ENCODE assay signal across 8 cellular contexts in the genomic region with DNA sequence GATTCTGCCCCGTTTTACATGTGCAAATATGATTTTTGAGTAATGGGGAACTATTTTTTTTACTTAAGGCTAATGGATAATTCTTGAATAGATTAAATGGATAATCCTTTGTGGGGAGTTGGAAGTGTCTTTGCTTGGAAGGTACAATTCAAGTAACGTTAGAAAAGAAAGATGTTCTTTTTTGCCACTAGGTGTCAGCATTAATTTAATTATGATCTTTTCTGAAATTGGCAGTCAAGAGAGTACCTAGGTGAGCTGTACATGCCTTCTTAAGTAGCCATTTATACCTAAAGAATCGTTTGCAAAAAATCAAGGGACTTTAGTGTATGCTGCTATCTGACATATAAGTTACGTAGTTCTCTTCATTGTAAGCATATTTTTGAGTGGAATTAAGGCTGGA. TPM values are rescaled to one million over a fixed set of nuclear protein-coding genes. Genes with fewer than 3 reads are reported as not detected.
DNase-seq lines count a peak whose midpoint lies in the region; ATAC-seq, FAIRE-seq and TF ChIP-seq lines count a peak whose summit lies in the region.

No MANE protein-coding gene starts in this region.

- WGBS in A549 (ENCODE audit: missing lambda C conversion rate) = 1% methylated on average over 4 of the region's 4 CpGs

- peak overlapping the region; percentile 90 for H3K4me2 ChIP-seq in A549

- no peak for TF ChIP-seq EP300 in A549 (IDR thresholded peaks at IDR 0.05)

- CTCF ChIA-PET in A549 (lab: Yijun Ruan, JAX) (interaction anchor here (0.8 to 4.4 kb wide), 15 partner anchors 10 to 807 kb away, joined by 3 to 38 read pairs (median 4); a partner anchor contains a TSS), GM10248 (lab: Yijun Ruan, JAX) (interaction anchor here (0.6 to 5.6 kb wide), 24 partner anchors 8 to 806 kb away, joined by 3 to 63 read pairs (median 4); a partner anchor contains a TSS)

- H3K27ac ChIP-seq in A549 = no peak overlapping the region

- peak; percentile 28 for FAIRE-seq in A549 (lab: Jason Lieb, UNC)

- H3K4me3 ChIP-seq in A549 = no peak overlapping the region

- DNase-seq in A549 (ENCODE audit: low read depth in 1 of 2, low spot score in 1 of 2) = peak; percentile 44 to 72
- DNase-seq in GM10248 (ENCODE audit: extremely low spot score) = peak; percentile 50
- DNase-seq in NCI-H748 treated with DMSO at 0.1 percent for 48 hours (lab: John Stamatoyannopoulos, UW) = peak; percentile 56
- peak; percentile 60 for DNase-seq in astrocyte of the hippocampus (ENCODE audit: low read depth, low spot score)
- DNase-seq in iris pigment epithelial cell (ENCODE audit: low read depth) = peak; percentile 69
- DNase-seq in superior temporal gyrus (ENCODE audit: extremely low spot score) = peak; percentile 83
- no peak for DNase-seq in activated CD4-positive, alpha-beta T cell treated with anti-CD3 and anti-CD28 coated beads for 1 hour

- no peaks in the 10 kb centered on the region for H3K9me3 ChIP-seq in A549

- H3K4me1 ChIP-seq in A549 = peaks cover 14% of the 10 kb centered on the region; the same call in 2 of the 3 replicates

- peak in 1 of 2 experiments; percentile 47; a peak in 3 of 6 replicates for ATAC-seq in A549
- peak; percentile 37 for ATAC-seq in HG03571 (IDR thresholded peaks at IDR 0.05; ENCODE audit: unreplicated experiment)

- POLR2A ChIA-PET in A549 (lab: Yijun Ruan, JAX) (no interaction called here), GM10248 (lab: Yijun Ruan, JAX) (no interaction called here)

- peak; percentile 68 to 72 for TF ChIP-seq RAD21 in A549 (conservative IDR thresholded peaks at IDR 0.05 in 1 of 2, IDR thresholded peaks at IDR 0.05 in 1 of 2)

- peak; percentile 73 for TF ChIP-seq CTCF in A549 (IDR thresholded peaks at IDR 0.05)
- TF ChIP-seq CTCF in GM10248 (IDR thresholded peaks at IDR 0.05; ENCODE audit: control extremely low read depth, extremely low read depth, low read depth, missing control alignments) = peak; percentile 30

- TF ChIP-seq POLR2A in A549 (IDR thresholded peaks at IDR 0.05; ENCODE audit: low read length) = no peak

TF ChIP-seq in A549, 52 proteins besides CTCF, POLR2A, EP300 and RAD21:
- TF ChIP-seq KDM1A (IDR thresholded peaks at IDR 0.05; ENCODE audit: low read depth) (no peak), HOXB13 (CRISPR knock-in tag; IDR thresholded peaks at IDR 0.05; ENCODE audit: low read depth) (no peak), SMC3 (IDR thresholded peaks at IDR 0.05) (peak; percentile 56), ESRRA (IDR thresholded peaks at IDR 0.05; ENCODE audit: borderline replicate concordance, low read length) (no peak)
- TF ChIP-seq, protein P1, sequence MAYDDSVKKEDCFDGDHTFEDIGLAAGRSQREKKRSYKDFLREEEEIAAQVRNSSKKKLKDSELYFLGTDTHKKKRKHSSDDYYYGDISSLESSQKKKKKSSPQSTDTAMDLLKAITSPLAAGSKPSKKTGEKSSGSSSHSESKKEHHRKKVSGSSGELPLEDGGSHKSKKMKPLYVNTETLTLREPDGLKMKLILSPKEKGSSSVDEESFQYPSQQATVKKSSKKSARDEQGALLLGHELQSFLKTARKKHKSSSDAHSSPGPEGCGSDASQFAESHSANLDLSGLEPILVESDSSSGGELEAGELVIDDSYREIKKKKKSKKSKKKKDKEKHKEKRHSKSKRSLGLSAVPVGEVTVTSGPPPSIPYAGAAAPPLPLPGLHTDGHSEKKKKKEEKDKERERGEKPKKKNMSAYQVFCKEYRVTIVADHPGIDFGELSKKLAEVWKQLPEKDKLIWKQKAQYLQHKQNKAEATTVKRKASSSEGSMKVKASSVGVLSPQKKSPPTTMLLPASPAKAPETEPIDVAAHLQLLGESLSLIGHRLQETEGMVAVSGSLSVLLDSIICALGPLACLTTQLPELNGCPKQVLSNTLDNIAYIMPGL (CRISPR knock-in tag; IDR thresholded peaks at IDR 0.05; ENCODE audit: borderline replicate concordance) = no peak

RNA-seq across cellular contexts. Expression of a gene that starts 2.2 kb away (rescaled TPM):
- 25.6 and 31.5 TPM in 2 replicates for polyA plus RNA-seq in A549 (2011; rRNA removed)
- polyA plus RNA-seq in A549 (2012; cell fraction: cytosol; rRNA removed) = 8.2 and 11.1 TPM in 2 replicates
- polyA plus RNA-seq in A549 (2012; cell fraction: nucleus; rRNA removed) = 6.1 and 6.8 TPM in 2 replicates
- polyA plus RNA-seq in A549 (2017; fragmentation: RNase III; extraction: RNeasy Plus Mini Kit Qiagen cat#74134 plus additional on column Dnase treatment) = 18.8 to 20.7 TPM (median 19.1 TPM) in 3 replicates
- polyA minus RNA-seq in A549 (2011; rRNA and poly(A)+ RNA removed) = 17.5 and 18.4 TPM in 2 replicates
